ENCODE assay signal across 19 cellular contexts in genomic region chr7:79332091-79332490, GRCh38.
DNase-seq lines count a peak whose midpoint lies in the region; ATAC-seq and TF ChIP-seq lines count a peak whose summit lies in the region.
"Had no signal": no experiment of that assay in that cellular context is flagged by ENCODE, and none has a peak within 500 bp of the region (broad histone marks: within the 10 kb centered on the region; RNA-seq: fewer than 3 reads in every experiment).

No MANE protein-coding gene starts in this region.

- H3K4me3 ChIP-seq in adipocyte (ENCODE audit: low read length), result no peak overlapping the region
- no peak overlapping the region for H3K4me3 ChIP-seq in fibroblast of villous mesenchyme (ENCODE audit: low read depth, low read length)
- H3K4me3 ChIP-seq in A673 (ENCODE audit: low read depth, low read length, poor library complexity, severe bottlenecking), result no peak overlapping the region
- H3K4me3 ChIP-seq in right atrium auricular region, result no peak overlapping the region

- H3K9me3 ChIP-seq in adipocyte (ENCODE audit: control insufficient read depth, low read length) (no peaks in the 10 kb centered on the region), A673 (ENCODE audit: low read depth, low read length, poor library complexity, severe bottlenecking) (no peaks in the 10 kb centered on the region), right atrium auricular region (no peaks in the 10 kb centered on the region)

- POLR2A ChIA-PET in A673 (lab: Charles Lee; ENCODE audit: low non-redundant PET), result no interaction called here

- intact Hi-C loops in A673 (cut with micrococcal nuclease; ENCODE audit: unreplicated experiment), result no loop called here

- H3K4me1 ChIP-seq in adipocyte (ENCODE audit: control insufficient read depth, insufficient read depth, low read length), result peaks cover 7% of the 10 kb centered on the region
- no peaks in the 10 kb centered on the region for H3K4me1 ChIP-seq in A673 (ENCODE audit: insufficient read depth, low read length, poor library complexity, severe bottlenecking)
- no peaks in the 10 kb centered on the region for H3K4me1 ChIP-seq in right atrium auricular region

- BruUV-seq in A673 (replicated peaks; lab: Mats Ljungman, UMichigan), result no TSS peak

- H3K27ac ChIP-seq in A673 (ENCODE audit: low read depth, low read length, poor library complexity, severe bottlenecking) (no peak overlapping the region), right atrium auricular region (no peak overlapping the region)
- H3K27ac ChIP-seq: KMS-11, RWPE1 had no signal

- DNase-seq in HCEC 1CT (peak; percentile 43), adipocyte (ENCODE audit: low read depth) (peak; percentile 55), fibroblast of villous mesenchyme (ENCODE audit: low read depth) (peak; percentile 9), A673 (ENCODE audit: low spot score) (no peak), NCI-H345 treated with DMSO at 0.1 percent for 48 hours (lab: John Stamatoyannopoulos, UW; ENCODE audit: unreplicated experiment) (no peak), right atrium auricular region (ENCODE audit: low spot score) (no peak)
- DNase-seq: CD4-positive, CD25-positive, alpha-beta regulatory T cell; COR-L47; DMS 273 treated with DMSO at 0.1 percent for 48 hours; DND-41; GF-D8; GOT3; NCI-H1417 treated with DMSO at 0.1 percent for 48 hours; NCI-H187 treated with DMSO at 0.1 percent for 48 hours; NCI-H2227 treated with DMSO at 0.1 percent for 48 hours; NCI-H524 treated with DMSO at 0.1 percent for 48 hours had no signal

- H3K36me3 ChIP-seq in adipocyte (ENCODE audit: control insufficient read depth, insufficient read depth, low read length, severe bottlenecking) (no peaks in the 10 kb centered on the region), A673 (ENCODE audit: insufficient read depth, low read length, poor library complexity, severe bottlenecking) (no peaks in the 10 kb centered on the region), right atrium auricular region (no peaks in the 10 kb centered on the region)

- no peak for ATAC-seq in HG03565 (IDR thresholded peaks at IDR 0.05; ENCODE audit: unreplicated experiment)

- no peak overlapping the region for H3K9ac ChIP-seq in adipocyte (ENCODE audit: low read length)
- H3K9ac ChIP-seq: KMS-11 had no signal

- CTCF ChIA-PET in A673 (lab: Charles Lee), result no interaction called here

- no peak for TF ChIP-seq CTCF in fibroblast of villous mesenchyme (IDR thresholded peaks at IDR 0.05; ENCODE audit: insufficient read depth, low read depth, low read length)
- no peak for TF ChIP-seq CTCF in A673 (conservative IDR thresholded peaks at IDR 0.05; ENCODE audit: low read depth, low read length)
- TF ChIP-seq CTCF in right atrium auricular region (IDR thresholded peaks at IDR 0.05), result no peak

- H3K27me3 ChIP-seq in adipocyte (replicated peaks; ENCODE audit: control insufficient read depth, insufficient read depth, low read length) (no peaks in the 10 kb centered on the region), A673 (replicated peaks; ENCODE audit: insufficient read depth, low read depth, low read length, poor library complexity) (peaks cover 44% of the 10 kb centered on the region), right atrium auricular region (no peaks in the 10 kb centered on the region)

Comparison
In these comparisons a context has a peak if more than half of its experiments do, and no peak if none do; other contexts are left out.
1. DNase-seq: peak in HCEC 1CT (single experiment), adipocyte (single experiment) and fibroblast of villous mesenchyme (single experiment); none in A673 (single experiment), NCI-H345 treated with DMSO at 0.1 percent for 48 hours (single experiment) and right atrium auricular region (single experiment).